In genomic region chr6:74447013-74447412, GRCh38 we compare ENCODE assay signal across 12 cellular contexts.
DNase-seq lines count a peak whose midpoint lies in the region; ATAC-seq and TF ChIP-seq lines count a peak whose summit lies in the region.
"Had no signal": no experiment of that assay in that cellular context is flagged by ENCODE, and none has a peak within 500 bp of the region (broad histone marks: within the 10 kb centered on the region; RNA-seq: fewer than 3 reads in every experiment).

No MANE protein-coding gene starts in this region.

- H3K9me3 ChIP-seq in esophagus squamous epithelium = no peaks in the 10 kb centered on the region
- H3K9me3 ChIP-seq: tibial nerve had no signal

- 49 to 50% methylated on average over 5 of the region's 5 CpGs for WGBS in esophagus squamous epithelium, 2 donors

- no peaks in the 10 kb centered on the region for H3K4me1 ChIP-seq in esophagus squamous epithelium

- H3K27me3 ChIP-seq in esophagus squamous epithelium = no peaks in the 10 kb centered on the region
- H3K27me3 ChIP-seq: tibial nerve had no signal

- H3K4me3 ChIP-seq in esophagus squamous epithelium = no peak overlapping the region
- H3K4me3 ChIP-seq: tibial nerve had no signal

- H3K27ac ChIP-seq in esophagus squamous epithelium = no peak overlapping the region
- H3K27ac ChIP-seq: tibial nerve had no signal

- no peaks in the 10 kb centered on the region for H3K36me3 ChIP-seq in esophagus squamous epithelium
- H3K36me3 ChIP-seq: tibial nerve had no signal

- peak; percentile 33 for DNase-seq in H4 (ENCODE audit: low spot score)
- DNase-seq in foreskin melanocyte = peak; percentile 6
- no peak for DNase-seq in epidermal melanocyte (ENCODE audit: insufficient read length, low spot score)
- DNase-seq in esophagus squamous epithelium (lab: John Stamatoyannopoulos, UW) = no peak
- no peak for DNase-seq in islet precursor cell
- no peak for DNase-seq in NCI-H1048 (lab: John Stamatoyannopoulos, UW)
- DNase-seq: activated naive CD4-positive, alpha-beta T cell; DMS79; NCI-H82 had no signal

- TF ChIP-seq POLR2A in esophagus squamous epithelium (IDR thresholded peaks at IDR 0.05) = no peak

- ATAC-seq in GM18517 (IDR thresholded peaks at IDR 0.05; ENCODE audit: unreplicated experiment) (peak; percentile 91), HG03460 (IDR thresholded peaks at IDR 0.05; ENCODE audit: unreplicated experiment) (peak; percentile 92)

- intact Hi-C loops in esophagus squamous epithelium (cut with DNase I) = no loop called here

- no peak for TF ChIP-seq CTCF in esophagus squamous epithelium (IDR thresholded peaks at IDR 0.05)

Comparison
In these comparisons a context has a peak if more than half of its experiments do, and no peak if none do; other contexts are left out.
1. DNase-seq: peak in H4 (single experiment) and foreskin melanocyte (single experiment); none in epidermal melanocyte (single experiment), esophagus squamous epithelium (single experiment), islet precursor cell (single experiment) and NCI-H1048 (single experiment).